In the genomic region with DNA sequence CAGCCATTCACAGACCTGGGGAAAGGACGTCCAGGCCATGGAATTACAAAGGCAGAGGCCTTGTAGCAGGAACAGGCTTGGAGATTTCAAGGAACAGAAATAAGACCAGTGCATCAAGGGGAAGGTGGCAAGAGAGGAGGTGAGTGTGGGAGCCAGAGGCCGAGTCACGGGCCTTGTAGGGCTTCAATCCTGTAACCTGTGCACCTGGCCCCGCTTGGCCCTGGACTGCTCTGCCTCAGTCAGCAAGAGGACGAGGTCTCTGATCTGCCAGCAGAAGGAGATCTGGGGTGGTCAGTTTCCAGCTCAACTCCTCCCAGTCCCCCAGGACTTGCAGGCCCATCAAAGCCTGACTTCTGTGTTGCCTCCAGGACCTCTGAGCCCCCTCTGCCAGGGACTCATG, we compare ENCODE assay signal across 6 cellular contexts.
"Had no signal": no experiment of that assay in that cellular context is flagged by ENCODE, and none has a peak within 500 bp of the region (broad histone marks: within the 10 kb centered on the region; RNA-seq: fewer than 3 reads in every experiment).

No MANE protein-coding gene starts in this region.

- H3K27ac Mint-ChIP-seq: GM23338, HFFc6 had no signal

- DNase-seq: HFFc6, IMR-90 had no signal

- H3K4me3 ChIP-seq: GM23338, HAP-1, K562 had no signal

- H3K4me3 Mint-ChIP-seq: GM23338, HFFc6 had no signal

- ATAC-seq: GM23338, HCT116, K562 had no signal

- H3K4me1 ChIP-seq: HAP-1 had no signal

- H3K9me3 ChIP-seq: HAP-1 had no signal

- H3K36me3 ChIP-seq: HAP-1 had no signal
